1 cellular context compared by ENCODE assay signal in the genomic region with DNA sequence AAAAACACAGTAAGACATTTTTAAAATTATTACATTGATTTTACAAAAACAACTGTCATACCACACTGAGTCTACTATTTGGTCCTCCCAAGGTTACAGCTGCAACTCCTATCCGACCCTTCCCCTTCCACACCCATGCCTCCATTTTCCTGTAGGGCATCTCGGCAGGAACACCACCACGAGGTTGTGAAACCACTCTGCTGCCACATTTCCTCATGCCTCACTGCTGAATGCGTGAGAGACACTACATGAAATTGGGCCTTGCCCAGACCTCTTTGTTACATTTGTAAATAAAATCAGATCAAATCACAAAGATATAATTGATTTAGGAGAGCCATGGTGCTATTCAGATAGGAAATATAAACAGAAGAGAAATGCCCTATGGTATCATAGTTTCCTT.
TF ChIP-seq lines count a peak whose summit lies in the region.

No MANE protein-coding gene starts in this region.

TF ChIP-seq in IMR-90, 13 proteins besides CTCF, POLR2A, EP300 and RAD21:
- TF ChIP-seq CEBPB (IDR thresholded peaks at IDR 0.05; ENCODE audit: low read depth, low read length) (peak; percentile 22; the same call in 1 of the 2 replicates), SMC3 (IDR thresholded peaks at IDR 0.05; ENCODE audit: low read depth, low read length) (no peak)
